In genomic region chrX:23493941-23494374, GRCh38 we compare ENCODE assay signal across 11 cellular contexts.
A peak's percentile ranks its signal among the peaks of the same experiment; 100 is the strongest.
DNase-seq lines count a peak whose midpoint lies in the region; ATAC-seq, FAIRE-seq and TF ChIP-seq lines count a peak whose summit lies in the region.
"Had no signal": no experiment of that assay in that cellular context is flagged by ENCODE, and none has a peak within 500 bp of the region (broad histone marks: within the 10 kb centered on the region; RNA-seq: fewer than 3 reads in every experiment).

No MANE protein-coding gene starts in this region.

- no peaks in the 10 kb centered on the region for H3K9me3 Mint-ChIP-seq in astrocyte (ENCODE audit: unreplicated experiment)
- peaks cover 0 to 4% of the 10 kb centered on the region in 2 donors for H3K9me3 Mint-ChIP-seq in stimulated activated naive B cell treated with anti-CD40 and anti-IgM and Interleukin-4, amounts not matched to agents 10 μg/mL and 1 μg/mL and 100 μg/mL, for 72 hours

- peaks cover 5% of the 10 kb centered on the region for H3K4me1 ChIP-seq in astrocyte (ENCODE audit: insufficient read depth, low read length)

- no peaks in the 10 kb centered on the region for H3K79me2 ChIP-seq in astrocyte (ENCODE audit: insufficient read depth, low read length)

- H3K4me1 Mint-ChIP-seq in astrocyte (ENCODE audit: low read depth, unreplicated experiment) = peaks cover 4% of the 10 kb centered on the region
- peaks cover 0 to 4% of the 10 kb centered on the region in 2 donors for H3K4me1 Mint-ChIP-seq in stimulated activated naive B cell treated with anti-CD40 and anti-IgM and Interleukin-4, amounts not matched to agents 10 μg/mL and 1 μg/mL and 100 μg/mL, for 72 hours

- no peak overlapping the region for H3K27ac Mint-ChIP-seq in astrocyte (ENCODE audit: unreplicated experiment)
- H3K27ac Mint-ChIP-seq in stimulated activated naive B cell treated with anti-CD40 and anti-IgM and Interleukin-4, amounts not matched to agents 10 μg/mL and 1 μg/mL and 100 μg/mL, for 72 hours = peak overlapping the region; percentile 20
- H3K27ac Mint-ChIP-seq: activated naive CD8-positive, alpha-beta T cell had no signal

- no peaks in the 10 kb centered on the region for H3K36me3 Mint-ChIP-seq in astrocyte (ENCODE audit: low read depth, unreplicated experiment)
- no peaks in the 10 kb centered on the region for H3K36me3 Mint-ChIP-seq in stimulated activated naive B cell treated with anti-CD40 and anti-IgM and Interleukin-4, amounts not matched to agents 10 μg/mL and 1 μg/mL and 100 μg/mL, for 72 hours
- H3K36me3 Mint-ChIP-seq: activated naive CD8-positive, alpha-beta T cell had no signal

- POLR2A ChIA-PET in HEK293T (lab: Yijun Ruan, JAX) = no interaction called here

- no peaks in the 10 kb centered on the region for H3K27me3 ChIP-seq in astrocyte (ENCODE audit: insufficient read depth, low read length)

- no peaks in the 10 kb centered on the region for H3K27me3 Mint-ChIP-seq in astrocyte (ENCODE audit: low read depth, unreplicated experiment)
- H3K27me3 Mint-ChIP-seq in stimulated activated naive B cell treated with anti-CD40 and anti-IgM and Interleukin-4, amounts not matched to agents 10 μg/mL and 1 μg/mL and 100 μg/mL, for 72 hours = no peaks in the 10 kb centered on the region
- H3K27me3 Mint-ChIP-seq: activated naive CD8-positive, alpha-beta T cell had no signal

- DNase-seq in activated CD4-positive, alpha-beta T cell treated with anti-CD3 and anti-CD28 coated beads for 48 hours = peak; percentile 2
- no peak for DNase-seq in activated CD4-positive, alpha-beta T cell treated with anti-CD3 and anti-CD28 coated beads for 4 hours
- DNase-seq in astrocyte (ENCODE audit: low read depth) (peak; percentile 59), COLO668 (lab: John Stamatoyannopoulos, UW; ENCODE audit: unreplicated experiment) (no peak), HEK293T (ENCODE audit: extremely low spot score) (no peak)
- peak; percentile 3 for DNase-seq in stimulated activated naive B cell treated with anti-CD40 and anti-IgM and Interleukin-4, amounts not matched to agents 10 μg/mL and 1 μg/mL and 100 μg/mL, for 72 hours
- DNase-seq: glutamatergic neuron had no signal

- H3K4me2 ChIP-seq in astrocyte (ENCODE audit: low read length) = peak overlapping the region; percentile 46
- H3K4me2 ChIP-seq: KMS-11 had no signal

- H3K9me3 ChIP-seq in astrocyte (ENCODE audit: insufficient read depth, low read depth, low read length) = no peaks in the 10 kb centered on the region

- ATAC-seq in HG03457 (IDR thresholded peaks at IDR 0.05; ENCODE audit: unreplicated experiment) (peak; percentile 92), esophagus mucosa (no peak)
- peak; percentile 63 to 71 for ATAC-seq in stimulated activated naive B cell treated with anti-CD40 and anti-IgM and Interleukin-4, amounts not matched to agents 10 μg/mL and 1 μg/mL and 100 μg/mL, for 72 hours (replicated peaks)

- peak; percentile 47 for FAIRE-seq in astrocyte (lab: Jason Lieb, UNC)

- CTCF ChIA-PET in HEK293T (lab: Yijun Ruan, JAX) = no interaction called here

- no peaks in the 10 kb centered on the region for H4K20me1 ChIP-seq in astrocyte (ENCODE audit: insufficient read depth, low read length)

- H3K36me3 ChIP-seq in astrocyte (ENCODE audit: insufficient read depth, low read length) = no peaks in the 10 kb centered on the region

- no peak overlapping the region for H3K27ac ChIP-seq in astrocyte (ENCODE audit: low read depth, low read length)
- H3K27ac ChIP-seq: KMS-11 had no signal

- H3K4me3 ChIP-seq in astrocyte (ENCODE audit: insufficient read depth, low read depth, low read length) = no peak overlapping the region

- no peak overlapping the region for H3K9ac ChIP-seq in astrocyte (ENCODE audit: low read length)
- H3K9ac ChIP-seq: KMS-11 had no signal

- TF ChIP-seq CTCF in astrocyte (IDR thresholded peaks at IDR 0.05; ENCODE audit: insufficient read depth, low read depth, low read length) = no peak

- no peak overlapping the region for H3K4me3 Mint-ChIP-seq in astrocyte (ENCODE audit: unreplicated experiment)
- H3K4me3 Mint-ChIP-seq in stimulated activated naive B cell treated with anti-CD40 and anti-IgM and Interleukin-4, amounts not matched to agents 10 μg/mL and 1 μg/mL and 100 μg/mL, for 72 hours = no peak overlapping the region
- H3K4me3 Mint-ChIP-seq: activated naive CD8-positive, alpha-beta T cell had no signal

- no peak overlapping the region for H2AFZ ChIP-seq in astrocyte (ENCODE audit: low read depth, low read length)

TF ChIP-seq in HEK293T, 16 proteins besides CTCF, POLR2A, EP300 and RAD21:
- TF ChIP-seq LEF1 (IDR thresholded peaks at IDR 0.05; ENCODE audit: borderline replicate concordance) (no peak), CTBP1 (IDR thresholded peaks at IDR 0.05; ENCODE audit: borderline replicate concordance) (no peak), FOXM1 (IDR thresholded peaks at IDR 0.05; ENCODE audit: borderline replicate concordance) (no peak), HDGF (IDR thresholded peaks at IDR 0.05; ENCODE audit: borderline replicate concordance) (no peak), L3MBTL2 (conservative IDR thresholded peaks at IDR 0.05) (no peak), TARDBP (IDR thresholded peaks at IDR 0.05) (no peak), SUZ12 (IDR thresholded peaks at IDR 0.05) (no peak), BHLHE40 (IDR thresholded peaks at IDR 0.05; ENCODE audit: borderline replicate concordance) (no peak), ARNT (IDR thresholded peaks at IDR 0.05) (no peak), FOXA1 (IDR thresholded peaks at IDR 0.05) (no peak), ZNF384 (IDR thresholded peaks at IDR 0.05) (no peak), FOXK2 (IDR thresholded peaks at IDR 0.05) (no peak), PKNOX1 (IDR thresholded peaks at IDR 0.05) (no peak), ELF4 (IDR thresholded peaks at IDR 0.05) (no peak), SP1 (IDR thresholded peaks at IDR 0.05) (no peak), NFRKB (IDR thresholded peaks at IDR 0.05) (no peak)

Comparison
In these comparisons a context has a peak if more than half of its experiments do, and no peak if none do; other contexts are left out.
1. DNase-seq: peak in activated CD4-positive, alpha-beta T cell treated with anti-CD3 and anti-CD28 coated beads for 48 hours (single experiment), astrocyte (single experiment) and stimulated activated naive B cell treated with anti-CD40 and anti-IgM and Interleukin-4, amounts not matched to agents 10 μg/mL and 1 μg/mL and 100 μg/mL, for 72 hours (single experiment); none in activated CD4-positive, alpha-beta T cell treated with anti-CD3 and anti-CD28 coated beads for 4 hours (0 of 2), COLO668 (single experiment) and HEK293T (single experiment).